ENCODE assay signal across 8 cellular contexts in the genomic region with DNA sequence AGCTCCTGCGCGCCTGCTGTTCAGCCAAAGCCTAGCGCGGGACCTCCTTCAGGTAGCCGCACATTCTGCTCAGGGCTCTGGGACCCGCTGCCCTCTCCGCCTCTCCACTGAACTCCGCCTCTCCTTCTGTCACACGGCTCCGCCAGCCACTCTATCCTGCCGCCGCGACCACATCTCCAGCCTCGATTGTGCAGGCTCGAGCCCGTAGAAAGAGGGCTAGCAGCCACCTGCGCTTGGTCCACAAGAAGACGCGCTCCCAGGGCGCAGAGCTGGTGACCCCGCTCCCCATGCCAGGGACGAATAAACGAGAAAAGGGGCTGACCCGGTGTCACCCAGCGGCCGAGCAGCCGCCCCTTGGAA. TPM values are rescaled to one million over a fixed set of nuclear protein-coding genes. Genes with fewer than 3 reads are reported as not detected.
DNase-seq lines count a peak whose midpoint lies in the region; ATAC-seq and TF ChIP-seq lines count a peak whose summit lies in the region.

No MANE protein-coding gene starts in this region.

- POLR2A ChIA-PET in Caco-2 (lab: Charles Lee), result interaction anchor here (0.6 kb wide), 1 partner anchor 40 kb away, joined by 3 read pairs; no protein-coding TSS in a partner anchor

- H3K27me3 Mint-ChIP-seq in Caco-2 (ENCODE audit: insufficient read depth, unreplicated experiment) (peaks cover 10% of the 10 kb centered on the region), neural crest cell (ENCODE audit: low read depth) (peaks cover 80% of the 10 kb centered on the region)

- H3K4me3 Mint-ChIP-seq in Caco-2 (ENCODE audit: unreplicated experiment) (peak overlapping the region; percentile 85), neural crest cell (peak overlapping the region; percentile 79)

- peak; percentile 35 to 39 for DNase-seq in Caco-2
- peak; percentile 5 for DNase-seq in NCI-H2171 (lab: John Stamatoyannopoulos, UW)
- DNase-seq in neural crest cell (ENCODE audit: low read depth, low spot score), result no peak
- DNase-seq in NCI-H526 treated with DMSO at 0.1 percent for 48 hours (lab: John Stamatoyannopoulos, UW), result no peak
- DNase-seq in mucosa of descending colon, result no peak
- DNase-seq in NOMO-1 treated with DMSO at 0.1 percent for 48 hours (lab: John Stamatoyannopoulos, UW; ENCODE audit: unreplicated experiment), result no peak

- H3K9me3 Mint-ChIP-seq in Caco-2 (ENCODE audit: unreplicated experiment) (no peaks in the 10 kb centered on the region), neural crest cell (no peaks in the 10 kb centered on the region)

- no peaks in the 10 kb centered on the region for H3K36me3 ChIP-seq in Caco-2 (ENCODE audit: control insufficient read depth, insufficient read depth, low read length)
- no peaks in the 10 kb centered on the region for H3K36me3 ChIP-seq in duodenal mucosa (ENCODE audit: control insufficient read depth in 1 of 2, insufficient read depth in 2 of 2, low read length in 2 of 2)
- no peaks in the 10 kb centered on the region for H3K36me3 ChIP-seq in mucosa of descending colon (ENCODE audit: low read depth)

- no peak for ATAC-seq in HG02678 (IDR thresholded peaks at IDR 0.05; ENCODE audit: unreplicated experiment)
- no peak for ATAC-seq in mucosa of descending colon

- H3K27ac Mint-ChIP-seq in Caco-2 (ENCODE audit: unreplicated experiment), result no peak overlapping the region
- H3K27ac Mint-ChIP-seq in neural crest cell (ENCODE audit: unreplicated experiment), result no peak overlapping the region

- H3K27me3 ChIP-seq in Caco-2 (replicated peaks; ENCODE audit: control insufficient read depth, insufficient read depth, low read length) (no peaks in the 10 kb centered on the region), duodenal mucosa (ENCODE audit: control insufficient read depth in 1 of 2, insufficient read depth in 2 of 2, low read length in 2 of 2) (peaks cover 7% of the 10 kb centered on the region in 2 donors)

- TF ChIP-seq CTCF in Caco-2 (IDR thresholded peaks at IDR 0.05; ENCODE audit: insufficient read depth in 1 of 2, low read depth in 1 of 2, low read length in 1 of 2, severe bottlenecking in 1 of 2, unreplicated experiment in 1 of 2) (no peak), neural crest cell (conservative IDR thresholded peaks at IDR 0.05) (no peak), mucosa of descending colon (IDR thresholded peaks at IDR 0.05) (no peak)

- no peak overlapping the region for H3K27ac ChIP-seq in duodenal mucosa (ENCODE audit: low read depth, low read length)

- H3K36me3 Mint-ChIP-seq in Caco-2 (ENCODE audit: insufficient read depth, unreplicated experiment) (peaks cover 8% of the 10 kb centered on the region), neural crest cell (ENCODE audit: low read depth) (no peaks in the 10 kb centered on the region)

- peak overlapping the region; percentile 70 for H3K4me3 ChIP-seq in Caco-2 (ENCODE audit: low read depth, low read length)
- H3K4me3 ChIP-seq in duodenal mucosa (ENCODE audit: low read depth in 1 of 2, low read length in 2 of 2), result peak overlapping the region; percentile 65 to 83
- no peak overlapping the region for H3K4me3 ChIP-seq in mucosa of descending colon

- H3K4me1 ChIP-seq in Caco-2 (peaks cover 4% of the 10 kb centered on the region; the same call in 1 of the 2 replicates), duodenal mucosa (ENCODE audit: control insufficient read depth in 1 of 2, insufficient read depth in 2 of 2, low read length in 2 of 2) (peaks cover 45 to 50% of the 10 kb centered on the region in 2 donors), mucosa of descending colon (ENCODE audit: low read depth) (peaks cover 40% of the 10 kb centered on the region)

- intact Hi-C loops in Caco-2 (cut with micrococcal nuclease; ENCODE audit: unreplicated experiment), result no loop called here
- intact Hi-C loops in mucosa of descending colon (cut with DNase I, micrococcal nuclease), result no loop called here

- H3K4me1 Mint-ChIP-seq in Caco-2 (ENCODE audit: low read depth, unreplicated experiment) (peaks cover 16% of the 10 kb centered on the region), neural crest cell (peaks cover 17% of the 10 kb centered on the region)

- H3K9me3 ChIP-seq in Caco-2 (no peaks in the 10 kb centered on the region), duodenal mucosa (ENCODE audit: control insufficient read depth in 1 of 2, low read length in 2 of 2) (no peaks in the 10 kb centered on the region), mucosa of descending colon (no peaks in the 10 kb centered on the region)

- peak overlapping the region in 1 of 2 donors; percentile 54 for H3K9ac ChIP-seq in duodenal mucosa (ENCODE audit: low read depth in 1 of 2, low read length in 2 of 2)

- CTCF ChIA-PET in Caco-2 (lab: Charles Lee), result interaction anchor here (0.6 to 2.0 kb wide), 10 partner anchors 11 to 310 kb away, joined by 3 to 39 read pairs (median 6); no protein-coding TSS in a partner anchor

- BruUV-seq in Caco-2 (replicated peaks; lab: Mats Ljungman, UMichigan), result no TSS peak

RNA-seq across cellular contexts. Expression of gene VIPR1, which starts 1.1 kb away (rescaled TPM):
- 3.7 and 3.8 TPM in 2 replicates for total RNA-seq in Caco-2 (2022)
- total RNA-seq in neural crest cell, result 0.63 TPM in 1 of 2 replicates, not detected in the other
- 100 to 1,000 TPM in 2 of 3 donors, 10 to 100 TPM in 1; 68.9 to 202 (median 148) TPM for total RNA-seq in mucosa of descending colon

Comparison
In these comparisons a context has a peak if more than half of its experiments do, and no peak if none do; other contexts are left out.
1. DNase-seq: peak in Caco-2 (2 of 2) and NCI-H2171 (single experiment); none in neural crest cell (single experiment), NCI-H526 treated with DMSO at 0.1 percent for 48 hours (single experiment), mucosa of descending colon (0 of 3) and NOMO-1 treated with DMSO at 0.1 percent for 48 hours (single experiment).
2. RNA of gene VIPR1, which starts 1.1 kb away (total RNA-seq): 68.9 to 202 TPM in mucosa of descending colon; 3.7 to 3.8 TPM in Caco-2 and 0.63 TPM in neural crest cell; every median in the first group is over 10 times any median in the second.